ENCODE assay signal across 8 cellular contexts in genomic region chr21:46322351-46323226, GRCh38. TPM values are rescaled to one million over a fixed set of nuclear protein-coding genes. Genes with fewer than 3 reads are reported as not detected.
DNase-seq lines count a peak whose midpoint lies in the region; ATAC-seq, FAIRE-seq and TF ChIP-seq lines count a peak whose summit lies in the region.

No MANE protein-coding gene starts in this region.

- H3K27ac Mint-ChIP-seq in activated T-cell treated with anti-CD3 and anti-CD28 coated beads, Interleukin-2, amount 50 U/mL, for 24 hours: peak overlapping the region; percentile 93
- peak overlapping the region; percentile 61 to 92 (median 88) for H3K27ac Mint-ChIP-seq in nephron

- H3K27me3 Mint-ChIP-seq in activated T-cell treated with anti-CD3 and anti-CD28 coated beads, Interleukin-2, amount 50 U/mL, for 24 hours: no peaks in the 10 kb centered on the region
- no peaks in the 10 kb centered on the region for H3K27me3 Mint-ChIP-seq in nephron (ENCODE audit: low read depth)

- BruUV-seq in endothelial cell of umbilical vein (replicated peaks; lab: Mats Ljungman, UMichigan): no TSS peak

- DNase-seq in activated T-cell treated with anti-CD3 and anti-CD28 coated beads, Interleukin-2, amount 50 U/mL, for 24 hours: peak; percentile 54
- no peak for DNase-seq in activated T-cell treated with anti-CD3 and anti-CD28 coated beads, Interleukin-2, amount 50 U/mL, for 1 hour
- DNase-seq in RWPE2 (ENCODE audit: low spot score) (no peak), endothelial cell of umbilical vein (ENCODE audit: low read depth, low spot score) (peak; percentile 44), NCI-H446 (lab: John Stamatoyannopoulos, UW) (no peak)
- DNase-seq in effector CD4-positive, alpha-beta T cell: no peak

- ATAC-seq in RWPE2 (ENCODE audit: low read depth) (no peak), HG03135 (IDR thresholded peaks at IDR 0.05; ENCODE audit: unreplicated experiment) (no peak)

- TF ChIP-seq POLR2A in endothelial cell of umbilical vein (IDR thresholded peaks at IDR 0.05; ENCODE audit: low read depth, low read length): peak; percentile 25

- no peaks in the 10 kb centered on the region for H4K20me1 ChIP-seq in endothelial cell of umbilical vein (replicated peaks; ENCODE audit: control insufficient read depth, extremely low read depth, insufficient read depth, low read length)

- peaks cover 34% of the 10 kb centered on the region for H3K4me1 Mint-ChIP-seq in activated T-cell treated with anti-CD3 and anti-CD28 coated beads, Interleukin-2, amount 50 U/mL, for 24 hours (ENCODE audit: low read depth)
- H3K4me1 Mint-ChIP-seq in nephron: peaks cover 33% of the 10 kb centered on the region

- H3K9me1 ChIP-seq in endothelial cell of umbilical vein (replicated peaks; ENCODE audit: control insufficient read depth, extremely low read depth, insufficient read depth, low read length): no peaks in the 10 kb centered on the region

- H3K4me3 Mint-ChIP-seq in activated T-cell treated with anti-CD3 and anti-CD28 coated beads, Interleukin-2, amount 50 U/mL, for 24 hours: peak overlapping the region; percentile 95
- H3K4me3 Mint-ChIP-seq in nephron: peak overlapping the region; percentile 93 to 97 (median 97)

- intact Hi-C loops in endothelial cell of umbilical vein (cut with micrococcal nuclease): loop anchor here (1.0 to 5.0 kb wide), 2 partner anchors 36 to 180 kb away; partner anchors contain the start of gene YBEY

- H3K36me3 ChIP-seq in RWPE2 (ENCODE audit: low read depth) (peaks cover 22% of the 10 kb centered on the region), endothelial cell of umbilical vein (ENCODE audit: control insufficient read depth in 2 of 2, extremely low read depth in 1 of 2, insufficient read depth in 2 of 2, low read length in 2 of 2) (peaks cover 0 to under 1% of the 10 kb centered on the region in 2 experiments)

- H3K36me3 Mint-ChIP-seq in activated T-cell treated with anti-CD3 and anti-CD28 coated beads, Interleukin-2, amount 50 U/mL, for 24 hours (ENCODE audit: low read depth): peaks cover 51% of the 10 kb centered on the region
- peaks cover 14% of the 10 kb centered on the region for H3K36me3 Mint-ChIP-seq in nephron (ENCODE audit: low read depth)

- dilution Hi-C loops in endothelial cell of umbilical vein (cut with MboI; ENCODE audit: extremely low pct_ligation_motif_present, low sequenced_read_pairs): no loop called here

- no peaks in the 10 kb centered on the region for H3K9me3 Mint-ChIP-seq in activated T-cell treated with anti-CD3 and anti-CD28 coated beads, Interleukin-2, amount 50 U/mL, for 24 hours
- H3K9me3 Mint-ChIP-seq in nephron: no peaks in the 10 kb centered on the region

- H3K4me3 ChIP-seq in RWPE2 (ENCODE audit: severe bottlenecking): peak overlapping the region; percentile 88
- H3K4me3 ChIP-seq in endothelial cell of umbilical vein (replicated peaks in 1 of 3; ENCODE audit: insufficient read depth in 1 of 3, low read depth in 1 of 3, low read length in 3 of 3): peak overlapping the region; percentile 60 to 86 (median 66)

- POLR2A ChIA-PET in endothelial cell of umbilical vein (lab: Charles Lee): interaction anchor here (1.4 kb wide), 1 partner anchor 38 kb away, joined by 3 read pairs; the partner anchor contains the start of gene MCM3AP

- TF ChIP-seq CTCF in RWPE2 (IDR thresholded peaks at IDR 0.05; ENCODE audit: poor library complexity, severe bottlenecking): no peak
- TF ChIP-seq CTCF in endothelial cell of umbilical vein (IDR thresholded peaks at IDR 0.05; ENCODE audit: extremely low read depth in 1 of 2, insufficient read depth in 1 of 2, low read depth in 1 of 2, low read length in 2 of 2): no peak
- no peak for TF ChIP-seq CTCF in nephron (IDR thresholded peaks at IDR 0.05; ENCODE audit: unreplicated experiment in 3 of 3)

- no peaks in the 10 kb centered on the region for H3K27me3 ChIP-seq in RWPE2 (ENCODE audit: insufficient read depth, poor library complexity, severe bottlenecking)
- no peaks in the 10 kb centered on the region for H3K27me3 ChIP-seq in endothelial cell of umbilical vein (ENCODE audit: control insufficient read depth in 2 of 2, insufficient read depth in 2 of 2, low read length in 2 of 2)

- H3K9ac ChIP-seq in endothelial cell of umbilical vein (replicated peaks; ENCODE audit: extremely low read depth, insufficient read depth, low read length): peak overlapping the region; percentile 88

- H3K27ac ChIP-seq in RWPE2 (ENCODE audit: poor library complexity, severe bottlenecking): peak overlapping the region; percentile 85
- peak overlapping the region; percentile 61 for H3K27ac ChIP-seq in endothelial cell of umbilical vein (ENCODE audit: insufficient read depth, low read depth, low read length)

- H3K4me1 ChIP-seq in RWPE2 (ENCODE audit: insufficient read depth, poor library complexity, severe bottlenecking): peaks cover 12% of the 10 kb centered on the region
- peaks cover 29% of the 10 kb centered on the region for H3K4me1 ChIP-seq in endothelial cell of umbilical vein (ENCODE audit: control insufficient read depth, extremely low read depth, insufficient read depth, low read length)

- peaks cover 52% of the 10 kb centered on the region for H3K79me2 ChIP-seq in endothelial cell of umbilical vein (ENCODE audit: control insufficient read depth, insufficient read depth, low read length)

- H3K4me2 ChIP-seq in endothelial cell of umbilical vein (ENCODE audit: insufficient read depth, low read length): peak overlapping the region; percentile 93

- H2AFZ ChIP-seq in endothelial cell of umbilical vein (ENCODE audit: low read depth, low read length): peak overlapping the region; percentile 60

- CTCF ChIA-PET in endothelial cell of umbilical vein (lab: Charles Lee): interaction anchor here (0.9 to 1.8 kb wide), 6 partner anchors 10 to 179 kb away, joined by 3 to 7 read pairs (median 3); partner anchors contain the start of gene YBEY

- H3K9me3 ChIP-seq in RWPE2 (ENCODE audit: severe bottlenecking) (no peaks in the 10 kb centered on the region), endothelial cell of umbilical vein (replicated peaks; ENCODE audit: control insufficient read depth, insufficient read depth, low read length) (no peaks in the 10 kb centered on the region)

- FAIRE-seq in endothelial cell of umbilical vein (lab: Jason Lieb, UNC): peak; percentile 74

TF ChIP-seq in endothelial cell of umbilical vein, 7 proteins besides CTCF, POLR2A, EP300 and RAD21:
- TF ChIP-seq EZH2 (IDR thresholded peaks at IDR 0.05; ENCODE audit: borderline replicate concordance, low read depth, low read length, severe bottlenecking) (no peak), FOS (IDR thresholded peaks at IDR 0.05; ENCODE audit: borderline replicate concordance, insufficient read depth, low read length) (no peak), GATA2 (IDR thresholded peaks at IDR 0.05; ENCODE audit: insufficient read depth, insufficient read length, low read depth, low read length) (no peak), POLR2AphosphoS5 (IDR thresholded peaks at IDR 0.05; ENCODE audit: insufficient read depth, low read depth, low read length) (no peak), JUN (IDR thresholded peaks at IDR 0.05; ENCODE audit: borderline replicate concordance, insufficient read depth, insufficient read length, low read depth) (no peak), MYC (IDR thresholded peaks at IDR 0.05; ENCODE audit: low read depth, low read length) (no peak)
- TF ChIP-seq, protein P1, sequence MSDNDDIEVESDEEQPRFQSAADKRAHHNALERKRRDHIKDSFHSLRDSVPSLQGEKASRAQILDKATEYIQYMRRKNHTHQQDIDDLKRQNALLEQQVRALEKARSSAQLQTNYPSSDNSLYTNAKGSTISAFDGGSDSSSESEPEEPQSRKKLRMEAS (IDR thresholded peaks at IDR 0.05; ENCODE audit: insufficient read depth, insufficient read length): no peak

RNA-seq across cellular contexts. Expression of gene C21orf58, which starts 1.1 kb away (rescaled TPM):
- 19.3 and 24.3 TPM in 2 replicates for total RNA-seq in endothelial cell of umbilical vein
- polyA plus RNA-seq in endothelial cell of umbilical vein: 6.0 and 7.4 TPM in 2 replicates
- polyA plus RNA-seq in endothelial cell of umbilical vein (2011; cell fraction: cytosol; rRNA removed): 4.5 and 5.7 TPM in 2 replicates
- 33.4 and 39.1 TPM in 2 replicates for polyA plus RNA-seq in endothelial cell of umbilical vein (2011; cell fraction: nucleus; rRNA removed)
- 2.1 and 3.8 TPM in 2 replicates for polyA plus RNA-seq in endothelial cell of umbilical vein (2012)
- 7.3 and 8.3 TPM in 2 replicates for polyA minus RNA-seq in endothelial cell of umbilical vein
- polyA minus RNA-seq in endothelial cell of umbilical vein (2011; cell fraction: cytosol; rRNA and poly(A)+ RNA removed): 16.8 TPM
- 14.3 and 20.3 TPM in 2 replicates for polyA minus RNA-seq in endothelial cell of umbilical vein (2011; cell fraction: nucleus; rRNA and poly(A)+ RNA removed)

RNA-seq across cellular contexts. Expression of gene PCNT, which starts 1.4 kb away (rescaled TPM):
- total RNA-seq in endothelial cell of umbilical vein: 38.5 and 49.5 TPM in 2 replicates
- 9.5 and 9.6 TPM in 2 replicates for polyA plus RNA-seq in endothelial cell of umbilical vein
- 11.7 and 13.9 TPM in 2 replicates for polyA plus RNA-seq in endothelial cell of umbilical vein (2011; cell fraction: cytosol; rRNA removed)
- polyA plus RNA-seq in endothelial cell of umbilical vein (2011; cell fraction: nucleus; rRNA removed): 71.0 and 95.6 TPM in 2 replicates
- 13.5 and 18.4 TPM in 2 replicates for polyA plus RNA-seq in endothelial cell of umbilical vein (2012)
- polyA minus RNA-seq in endothelial cell of umbilical vein: 44.0 and 55.1 TPM in 2 replicates
- 16.3 TPM for polyA minus RNA-seq in endothelial cell of umbilical vein (2011; cell fraction: cytosol; rRNA and poly(A)+ RNA removed)
- 33.8 and 34.3 TPM in 2 replicates for polyA minus RNA-seq in endothelial cell of umbilical vein (2011; cell fraction: nucleus; rRNA and poly(A)+ RNA removed)

RNA-seq across cellular contexts. Expression of gene YBEY, which starts 36.4 kb away (rescaled TPM):
- 6.1 and 10.5 TPM in 2 replicates for total RNA-seq in endothelial cell of umbilical vein
- polyA plus RNA-seq in endothelial cell of umbilical vein: 12.4 and 15.3 TPM in 2 replicates
- 16.5 and 16.8 TPM in 2 replicates for polyA plus RNA-seq in endothelial cell of umbilical vein (2011; cell fraction: cytosol; rRNA removed)
- 7.9 and 12.4 TPM in 2 replicates for polyA plus RNA-seq in endothelial cell of umbilical vein (2011; cell fraction: nucleus; rRNA removed)
- 14.5 and 15.6 TPM in 2 replicates for polyA plus RNA-seq in endothelial cell of umbilical vein (2012)
- polyA minus RNA-seq in endothelial cell of umbilical vein: 3.4 and 5.9 TPM in 2 replicates
- 6.9 TPM for polyA minus RNA-seq in endothelial cell of umbilical vein (2011; cell fraction: cytosol; rRNA and poly(A)+ RNA removed)
- polyA minus RNA-seq in endothelial cell of umbilical vein (2011; cell fraction: nucleus; rRNA and poly(A)+ RNA removed): 3.9 and 5.0 TPM in 2 replicates

RNA-seq across cellular contexts. Expression of gene MCM3AP, which starts 37.2 kb away (rescaled TPM):
- 106 and 115 TPM in 2 replicates for total RNA-seq in endothelial cell of umbilical vein
- polyA plus RNA-seq in endothelial cell of umbilical vein: 35.4 and 37.9 TPM in 2 replicates
- polyA plus RNA-seq in endothelial cell of umbilical vein (2011; cell fraction: cytosol; rRNA removed): 32.3 and 32.9 TPM in 2 replicates
- polyA plus RNA-seq in endothelial cell of umbilical vein (2011; cell fraction: nucleus; rRNA removed): 175 and 178 TPM in 2 replicates
- 58.8 and 60.0 TPM in 2 replicates for polyA plus RNA-seq in endothelial cell of umbilical vein (2012)
- 64.6 and 78.3 TPM in 2 replicates for polyA minus RNA-seq in endothelial cell of umbilical vein
- 54.2 TPM for polyA minus RNA-seq in endothelial cell of umbilical vein (2011; cell fraction: cytosol; rRNA and poly(A)+ RNA removed)
- 117 and 125 TPM in 2 replicates for polyA minus RNA-seq in endothelial cell of umbilical vein (2011; cell fraction: nucleus; rRNA and poly(A)+ RNA removed)

Comparison
In these comparisons a context has a peak if more than half of its experiments do, and no peak if none do; other contexts are left out.
1. DNase-seq: peak in activated T-cell treated with anti-CD3 and anti-CD28 coated beads, Interleukin-2, amount 50 U/mL, for 24 hours (single experiment) and endothelial cell of umbilical vein (single experiment); none in activated T-cell treated with anti-CD3 and anti-CD28 coated beads, Interleukin-2, amount 50 U/mL, for 1 hour (single experiment), RWPE2 (single experiment), NCI-H446 (0 of 2) and effector CD4-positive, alpha-beta T cell (single experiment).